In the genomic region with DNA sequence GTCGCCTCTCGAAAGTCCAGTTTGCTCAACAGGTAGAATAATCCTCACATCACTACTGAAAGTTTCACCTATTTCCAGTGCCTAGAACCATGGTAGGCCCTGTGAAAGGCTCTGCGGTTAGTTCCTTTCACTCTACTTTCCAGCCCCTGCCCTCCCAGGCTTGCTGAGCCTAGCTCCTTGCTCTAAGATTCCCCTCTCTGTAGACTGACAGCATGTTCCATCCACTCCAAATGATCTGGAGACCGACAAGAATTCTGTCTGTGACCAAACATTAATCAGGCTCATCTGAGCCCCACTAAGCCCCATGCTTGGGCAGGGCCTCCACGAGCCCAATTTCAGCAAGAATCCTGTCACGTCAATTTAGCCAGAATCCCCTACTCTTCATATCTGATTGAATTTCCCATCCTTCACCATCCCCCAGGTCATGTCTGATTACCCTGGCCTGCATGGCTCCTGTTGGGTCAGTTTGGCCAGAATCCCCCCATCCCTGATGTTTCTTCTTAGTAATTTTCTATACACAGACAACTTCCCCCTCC, we compare ENCODE assay signal across 28 cellular contexts.
"Had no signal": no experiment of that assay in that cellular context is flagged by ENCODE, and none has a peak within 500 bp of the region (broad histone marks: within the 10 kb centered on the region; RNA-seq: fewer than 3 reads in every experiment).

No MANE protein-coding gene starts in this region.

- ATAC-seq: esophagus mucosa; foreskin keratinocyte; gastroesophageal sphincter; heart left ventricle; left cardiac atrium; mucosa of descending colon; psoas muscle; right cardiac atrium; stimulated activated naive CD8-positive, alpha-beta T cell treated with anti-CD3 and anti-CD28 coated beads, Interleukin-15, Interleukin-2, amounts not matched to agents 100 U/mL and 50 U/mL, for 24 hours had no signal

- H3K4me1 ChIP-seq: colonic mucosa, foreskin keratinocyte, gastroesophageal sphincter, heart left ventricle, left lung, psoas muscle, sigmoid colon, testis, tibial artery, upper lobe of right lung, uterus had no signal

- DNase-seq: colonic mucosa; effector CD8-positive, alpha-beta T cell; endodermal cell; foreskin keratinocyte; heart left ventricle; left cardiac atrium; left lung; mesenchymal stem cell; mucosa of descending colon; naive B cell; nucleus accumbens; ovary; posterior cingulate gyrus; psoas muscle; sigmoid colon; stimulated activated CD4-positive, alpha-beta T cell treated with anti-CD3 and anti-CD28 coated beads, Interleukin-4, amount 100 ng/mL, for 4 hours; stimulated activated naive CD8-positive, alpha-beta T cell treated with anti-CD3 and anti-CD28 coated beads, Interleukin-15, Interleukin-2, amounts not matched to agents 100 U/mL and 50 U/mL, for 24 hours; substantia nigra; testis; tibial artery; upper lobe of right lung; uterus had no signal

- H3K9ac ChIP-seq: neural progenitor cell had no signal

- H3K36me3 ChIP-seq: colonic mucosa, gastroesophageal sphincter, heart left ventricle, left lung, neural progenitor cell, ovary, sigmoid colon, tibial artery, upper lobe of right lung, uterus had no signal

- H3K4me3 ChIP-seq: colonic mucosa, gastroesophageal sphincter, heart left ventricle, hepatocyte, left lung, mucosa of descending colon, neural progenitor cell, ovary, psoas muscle, sigmoid colon, testis, tibial artery, upper lobe of right lung, uterus had no signal

- H3K79me2 ChIP-seq: hepatocyte had no signal

- H3K27ac ChIP-seq: colonic mucosa, epithelial cell of prostate, foreskin keratinocyte, gastroesophageal sphincter, heart left ventricle, hepatocyte, left lung, neural progenitor cell, ovary, psoas muscle, sigmoid colon, testis, tibial artery, upper lobe of right lung, uterus had no signal

- H3K9me3 ChIP-seq: colonic mucosa, gastroesophageal sphincter, heart left ventricle, left lung, mucosa of descending colon, ovary, psoas muscle, sigmoid colon, testis, tibial artery, upper lobe of right lung, uterus had no signal

- H3K27me3 ChIP-seq: colonic mucosa, gastroesophageal sphincter, heart left ventricle, hepatocyte, left lung, neural progenitor cell, ovary, sigmoid colon, testis, tibial artery, upper lobe of right lung, uterus had no signal

- H2AFZ ChIP-seq: hepatocyte, neural progenitor cell had no signal

- H3K4me2 ChIP-seq: hepatocyte, neural progenitor cell had no signal
